33 cellular contexts compared by ENCODE assay signal in the genomic region with DNA sequence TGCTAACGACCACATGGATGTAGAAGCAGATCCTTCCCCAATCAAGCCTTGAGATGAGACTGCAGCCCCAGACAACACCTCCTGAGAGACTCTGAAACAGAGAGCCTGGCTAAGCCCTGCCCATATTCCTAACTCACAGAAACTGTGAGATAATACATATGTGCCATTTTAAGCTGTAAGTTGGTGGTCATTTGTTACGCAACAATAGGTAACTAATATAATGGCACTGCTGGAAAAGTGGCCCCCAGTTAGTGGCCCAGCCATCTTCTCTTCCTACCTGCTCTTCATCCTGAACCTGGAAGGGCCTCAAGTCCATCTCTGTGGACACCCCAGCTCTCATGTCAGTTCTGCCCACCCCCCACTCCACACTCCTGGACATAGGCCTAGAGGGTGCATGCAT.
"Had no signal": no experiment of that assay in that cellular context is flagged by ENCODE, and none has a peak within 500 bp of the region (broad histone marks: within the 10 kb centered on the region; RNA-seq: fewer than 3 reads in every experiment).

No MANE protein-coding gene starts in this region.

- ATAC-seq: activated CD4-positive, alpha-beta T cell treated with anti-CD3 and anti-CD28 coated beads for 36 hours; activated CD8-positive, alpha-beta memory T cell treated with anti-CD3 and anti-CD28 coated beads, Interleukin-2, amount 10 ng/mL, durations not matched to agents 7 days and 5 days; activated CD8-positive, alpha-beta T cell treated with anti-CD3 and anti-CD28 coated beads, Interleukin-2, amount 10 ng/mL, durations not matched to agents 7 days and 5 days; activated naive CD8-positive, alpha-beta T cell treated with anti-CD3 and anti-CD28 coated beads, Interleukin-2, amount 50 U/mL, for 24 hours; body of pancreas; effector memory CD8-positive, alpha-beta T cell; gastroesophageal sphincter; heart right ventricle had no signal

- DNase-seq: activated CD4-positive, alpha-beta memory T cell treated with anti-CD3 and anti-CD28 coated beads for 36 hours; activated CD4-positive, alpha-beta T cell treated with anti-CD3 and anti-CD28 coated beads for 36 hours; activated CD4-positive, alpha-beta T cell treated with anti-CD3 and anti-CD28 coated beads, Interleukin-2, amount 10 ng/mL, durations not matched to agents 24 days and 14 days; activated CD4-positive, CD25-positive, alpha-beta regulatory T cell; activated CD4-positive, CD25-positive, alpha-beta regulatory T cell treated with anti-CD3 and anti-CD28 coated beads, Interleukin-2, amount 50 U/mL, for 72 hours; activated CD8-positive, alpha-beta memory T cell treated with anti-CD3 and anti-CD28 coated beads, Interleukin-2, amount 10 ng/mL, durations not matched to agents 7 days and 5 days; activated CD8-positive, alpha-beta memory T cell treated with anti-CD3 and anti-CD28 coated beads, Interleukin-2, amount 50 U/mL, for 4 hours; activated CD8-positive, alpha-beta T cell treated with anti-CD3 and anti-CD28 coated beads, Interleukin-2, amount 10 ng/mL, durations not matched to agents 7 days and 5 days; activated effector memory CD4-positive, alpha-beta T cell treated with anti-CD3 and anti-CD28 coated beads, Interleukin-2, amount 50 U/mL, for 16 hours; activated naive CD4-positive, alpha-beta T cell treated with anti-CD3 and anti-CD28 coated beads for 36 hours; activated naive CD8-positive, alpha-beta T cell treated with anti-CD3 and anti-CD28 coated beads for 36 hours; activated naive CD8-positive, alpha-beta T cell treated with anti-CD3 and anti-CD28 coated beads, Interleukin-2, amount 50 U/mL, for 24 hours; activated T-cell treated with anti-CD3 and anti-CD28 coated beads, Interleukin-2, amount 50 U/mL, for 1 hour; activated T-cell treated with anti-CD3 and anti-CD28 coated beads, Interleukin-2, amount 50 U/mL, for 48 hours; amygdala; aorta; body of pancreas; caudate nucleus; cortex of kidney; dermis blood vessel endothelial cell; effector CD4-positive, alpha-beta T cell; effector memory CD8-positive, alpha-beta T cell; erythroblast; esophagus squamous epithelium; foreskin melanocyte; heart right ventricle; T-helper 2 cell had no signal

- H3K36me3 ChIP-seq: adrenal gland, esophagus squamous epithelium, gastroesophageal sphincter, heart right ventricle had no signal

- H3K9me3 ChIP-seq: adrenal gland, body of pancreas had no signal

- FAIRE-seq: colon had no signal

- H3K27me3 ChIP-seq: adrenal gland, body of pancreas, esophagus squamous epithelium, gastroesophageal sphincter, heart right ventricle had no signal

- H3K36me3 Mint-ChIP-seq: activated CD4-positive, alpha-beta memory T cell treated with anti-CD3 and anti-CD28 coated beads for 36 hours; activated CD8-positive, alpha-beta memory T cell treated with anti-CD3 and anti-CD28 coated beads, Interleukin-2, amount 10 ng/mL, durations not matched to agents 7 days and 5 days; activated naive CD4-positive, alpha-beta T cell treated with anti-CD3 and anti-CD28 coated beads, Interleukin-2, amount 50 U/mL, for 24 hours; activated naive CD8-positive, alpha-beta T cell treated with anti-CD3 and anti-CD28 coated beads for 36 hours had no signal

- H3K27ac ChIP-seq: adrenal gland, body of pancreas, esophagus squamous epithelium, gastroesophageal sphincter, heart right ventricle had no signal

- H3K4me1 ChIP-seq: adrenal gland, body of pancreas, gastroesophageal sphincter, heart right ventricle had no signal

- H3K27me3 Mint-ChIP-seq: activated CD4-positive, alpha-beta memory T cell treated with anti-CD3 and anti-CD28 coated beads for 36 hours; activated CD4-positive, alpha-beta T cell treated with anti-CD3 and anti-CD28 coated beads for 36 hours; activated CD4-positive, alpha-beta T cell treated with anti-CD3 and anti-CD28 coated beads, Interleukin-2, amount 10 ng/mL, durations not matched to agents 24 days and 14 days; activated CD8-positive, alpha-beta memory T cell treated with anti-CD3 and anti-CD28 coated beads, Interleukin-2, amount 10 ng/mL, durations not matched to agents 7 days and 5 days; activated naive CD4-positive, alpha-beta T cell treated with anti-CD3 and anti-CD28 coated beads, Interleukin-2, amount 50 U/mL, for 24 hours; activated naive CD8-positive, alpha-beta T cell treated with anti-CD3 and anti-CD28 coated beads for 36 hours; activated naive CD8-positive, alpha-beta T cell treated with anti-CD3 and anti-CD28 coated beads, Interleukin-2, amount 50 U/mL, for 24 hours; effector memory CD8-positive, alpha-beta T cell had no signal

- H3K27ac Mint-ChIP-seq: activated CD4-positive, alpha-beta memory T cell treated with anti-CD3 and anti-CD28 coated beads for 36 hours; activated CD4-positive, alpha-beta T cell treated with anti-CD3 and anti-CD28 coated beads for 36 hours; activated CD4-positive, alpha-beta T cell treated with anti-CD3 and anti-CD28 coated beads, Interleukin-2, amount 10 ng/mL, durations not matched to agents 24 days and 14 days; activated CD8-positive, alpha-beta memory T cell treated with anti-CD3 and anti-CD28 coated beads, Interleukin-2, amount 10 ng/mL, durations not matched to agents 7 days and 5 days; activated CD8-positive, alpha-beta T cell treated with anti-CD3 and anti-CD28 coated beads, Interleukin-2, amount 10 ng/mL, durations not matched to agents 7 days and 5 days; activated naive CD4-positive, alpha-beta T cell treated with anti-CD3 and anti-CD28 coated beads for 36 hours; activated naive CD4-positive, alpha-beta T cell treated with anti-CD3 and anti-CD28 coated beads, Interleukin-2, amount 50 U/mL, for 24 hours; activated naive CD8-positive, alpha-beta T cell treated with anti-CD3 and anti-CD28 coated beads for 36 hours; activated naive CD8-positive, alpha-beta T cell treated with anti-CD3 and anti-CD28 coated beads, Interleukin-2, amount 50 U/mL, for 24 hours; activated T-helper 1 cell treated with anti-CD3 and anti-CD28 coated beads, Interleukin-12 subunit alpha, Interleukin-12 subunit beta, Interleukin-2, Interleukin-4 antibody, amounts not matched to agents 30 ng/mL and 10 ng/mL and 1 ng/mL, durations not matched to agents 14 hours and 24 hours and 36 hours; activated T-helper 2 cell treated with anti-CD3 and anti-CD28 coated beads, Interferon-gamma antibody, Interleukin-2, Interleukin-4, amounts not matched to agents 10 μg/mL and 5 μg/mL and 100 μg/mL, durations not matched to agents 14 hours and 24 hours and 36 hours; effector memory CD8-positive, alpha-beta T cell had no signal

- H3K4me3 ChIP-seq: adrenal gland, body of pancreas, esophagus squamous epithelium, gastroesophageal sphincter, heart right ventricle had no signal

- H3K4me1 Mint-ChIP-seq: activated CD4-positive, alpha-beta T cell treated with anti-CD3 and anti-CD28 coated beads for 36 hours; activated CD4-positive, alpha-beta T cell treated with anti-CD3 and anti-CD28 coated beads, Interleukin-2, amount 10 ng/mL, durations not matched to agents 24 days and 14 days; activated CD8-positive, alpha-beta memory T cell treated with anti-CD3 and anti-CD28 coated beads, Interleukin-2, amount 10 ng/mL, durations not matched to agents 7 days and 5 days; activated naive CD4-positive, alpha-beta T cell treated with anti-CD3 and anti-CD28 coated beads, Interleukin-2, amount 50 U/mL, for 24 hours; activated naive CD8-positive, alpha-beta T cell treated with anti-CD3 and anti-CD28 coated beads for 36 hours had no signal

- H3K9me3 Mint-ChIP-seq: activated CD4-positive, alpha-beta T cell treated with anti-CD3 and anti-CD28 coated beads, Interleukin-2, amount 10 ng/mL, durations not matched to agents 24 days and 14 days; activated naive CD4-positive, alpha-beta T cell treated with anti-CD3 and anti-CD28 coated beads, Interleukin-2, amount 50 U/mL, for 24 hours; activated naive CD8-positive, alpha-beta T cell treated with anti-CD3 and anti-CD28 coated beads, Interleukin-2, amount 50 U/mL, for 24 hours; activated T-helper 1 cell treated with anti-CD3 and anti-CD28 coated beads, Interleukin-12 subunit alpha, Interleukin-12 subunit beta, Interleukin-2, Interleukin-4 antibody, amounts not matched to agents 30 ng/mL and 10 ng/mL and 1 ng/mL, durations not matched to agents 14 hours and 24 hours and 36 hours; activated T-helper 2 cell treated with anti-CD3 and anti-CD28 coated beads, Interferon-gamma antibody, Interleukin-2, Interleukin-4, amounts not matched to agents 10 μg/mL and 5 μg/mL and 100 μg/mL, durations not matched to agents 14 hours and 24 hours and 36 hours; effector memory CD8-positive, alpha-beta T cell had no signal

- H3K4me3 Mint-ChIP-seq: activated CD4-positive, alpha-beta memory T cell treated with anti-CD3 and anti-CD28 coated beads for 36 hours; activated CD4-positive, alpha-beta T cell treated with anti-CD3 and anti-CD28 coated beads for 36 hours; activated CD4-positive, alpha-beta T cell treated with anti-CD3 and anti-CD28 coated beads, Interleukin-2, amount 10 ng/mL, durations not matched to agents 24 days and 14 days; activated CD8-positive, alpha-beta memory T cell treated with anti-CD3 and anti-CD28 coated beads, Interleukin-2, amount 10 ng/mL, durations not matched to agents 7 days and 5 days; activated CD8-positive, alpha-beta T cell treated with anti-CD3 and anti-CD28 coated beads, Interleukin-2, amount 10 ng/mL, durations not matched to agents 7 days and 5 days; activated naive CD4-positive, alpha-beta T cell treated with anti-CD3 and anti-CD28 coated beads for 36 hours; activated naive CD4-positive, alpha-beta T cell treated with anti-CD3 and anti-CD28 coated beads, Interleukin-2, amount 50 U/mL, for 24 hours; activated naive CD8-positive, alpha-beta T cell treated with anti-CD3 and anti-CD28 coated beads for 36 hours; activated naive CD8-positive, alpha-beta T cell treated with anti-CD3 and anti-CD28 coated beads, Interleukin-2, amount 50 U/mL, for 24 hours; activated T-helper 1 cell treated with anti-CD3 and anti-CD28 coated beads, Interleukin-12 subunit alpha, Interleukin-12 subunit beta, Interleukin-2, Interleukin-4 antibody, amounts not matched to agents 30 ng/mL and 10 ng/mL and 1 ng/mL, durations not matched to agents 14 hours and 24 hours and 36 hours; effector memory CD8-positive, alpha-beta T cell had no signal
